12 cellular contexts compared by ENCODE assay signal in the genomic region with DNA sequence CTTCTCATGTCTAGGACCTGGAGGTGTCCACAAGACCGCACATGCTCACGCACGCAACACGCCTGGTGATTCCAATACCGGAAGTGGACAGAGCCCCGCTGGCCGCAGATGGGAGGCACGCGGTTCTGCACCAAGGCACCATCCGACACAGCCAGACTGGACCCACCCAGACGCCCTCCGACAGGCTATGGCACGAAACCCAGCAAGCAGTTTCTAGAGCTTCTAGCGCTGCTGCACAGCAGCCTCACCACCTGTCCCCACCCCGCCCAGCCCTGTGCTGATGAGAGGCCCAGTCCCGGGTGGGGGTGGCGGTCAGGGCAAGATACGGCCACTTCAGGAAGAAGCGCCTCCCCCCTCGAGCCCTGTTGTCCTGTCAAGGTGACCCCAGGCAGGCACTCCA.
"Had no signal": no experiment of that assay in that cellular context is flagged by ENCODE, and none has a peak within 500 bp of the region (broad histone marks: within the 10 kb centered on the region; RNA-seq: fewer than 3 reads in every experiment).

No MANE protein-coding gene starts in this region.

- H3K9me3 ChIP-seq: gastrocnemius medialis, heart right ventricle, left ventricle myocardium inferior had no signal

- H3K27ac ChIP-seq: gastrocnemius medialis, heart right ventricle, left ventricle myocardium inferior had no signal

- H3K4me3 ChIP-seq: gastrocnemius medialis, heart right ventricle, left ventricle myocardium inferior had no signal

- H3K27me3 ChIP-seq: gastrocnemius medialis, heart right ventricle had no signal

- DNase-seq: activated CD4-positive, alpha-beta T cell treated with anti-CD3 and anti-CD28 coated beads for 48 hours; activated CD8-positive, alpha-beta memory T cell treated with anti-CD3 and anti-CD28 coated beads, Interleukin-2, amount 50 U/mL, for 48 hours; activated CD8-positive, alpha-beta T cell treated with anti-CD3 and anti-CD28 coated beads, Interleukin-2, amount 10 ng/mL, durations not matched to agents 7 days and 5 days; activated naive CD4-positive, alpha-beta T cell treated with Interleukin-2 at 50 U/mL for 16 hours; caudate nucleus; cortex of kidney; effector memory CD4-positive, alpha-beta T cell; gastrocnemius medialis; heart right ventricle; left ventricle myocardium inferior; stimulated activated CD4-positive, alpha-beta T cell treated with anti-CD3 and anti-CD28 coated beads, Interleukin-4, amount 100 ng/mL, for 1 hour; stimulated activated CD8-positive, alpha-beta memory T cell treated with anti-CD3 and anti-CD28 coated beads, Interleukin-4, amount 100 ng/mL, for 48 hours had no signal
